In genomic region chr19:13774217-13775191, GRCh38 we compare ENCODE assay signal across 1 cellular context.
TF ChIP-seq lines count a peak whose summit lies in the region.

Gene C19orf53 (plus strand): TSS chr19:13774456. CDS start chr19:13774478, 22 bp downstream.

TF ChIP-seq in A549, 52 proteins besides CTCF, POLR2A, EP300 and RAD21 (continued from another document):
- TF ChIP-seq HES2 (IDR thresholded peaks at IDR 0.05) (no peak), CBX2 (IDR thresholded peaks at IDR 0.05; ENCODE audit: borderline replicate concordance, low read depth) (no peak), FOSL2 (IDR thresholded peaks at IDR 0.05) (no peak), FOSL2 (CRISPR knock-in tag; IDR thresholded peaks at IDR 0.05) (no peak), NFE2L2 (conservative IDR thresholded peaks at IDR 0.05; ENCODE audit: low read length) (no peak)
